30 cellular contexts compared by ENCODE assay signal in the genomic region with DNA sequence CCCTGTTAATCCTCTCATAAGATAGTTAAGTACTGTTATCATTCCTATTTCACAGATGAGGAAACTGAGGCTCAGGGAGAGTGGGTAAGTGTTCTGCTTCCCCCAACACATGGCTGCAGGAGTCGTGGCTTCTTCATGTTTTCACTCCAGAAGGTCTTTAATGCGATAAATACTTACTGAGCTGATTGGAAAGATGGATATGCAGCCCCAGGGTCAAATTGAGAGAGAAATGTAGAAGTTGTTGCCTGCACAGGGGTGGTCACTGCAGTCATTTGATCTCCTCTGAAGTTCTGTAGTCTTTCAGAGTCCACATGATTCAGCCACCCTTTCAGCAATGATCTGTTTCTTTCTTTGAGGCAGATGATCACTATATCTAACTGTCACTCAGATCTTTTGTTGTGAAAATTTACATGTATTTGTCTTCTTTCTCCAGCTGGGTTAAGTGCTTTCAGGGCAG. TPM values are rescaled to one million over a fixed set of nuclear protein-coding genes. Genes with fewer than 3 reads are reported as not detected.
DNase-seq lines count a peak whose midpoint lies in the region; ATAC-seq, FAIRE-seq and TF ChIP-seq lines count a peak whose summit lies in the region.
"Had no signal": no experiment of that assay in that cellular context is flagged by ENCODE, and none has a peak within 500 bp of the region (broad histone marks: within the 10 kb centered on the region; RNA-seq: fewer than 3 reads in every experiment).

No MANE protein-coding gene starts in this region.

- ATAC-seq in right cardiac atrium (no peak), GM19455 (IDR thresholded peaks at IDR 0.05; ENCODE audit: unreplicated experiment) (no peak), GM18873 (IDR thresholded peaks at IDR 0.05; ENCODE audit: low FRiP score, unreplicated experiment) (no peak)
- ATAC-seq in effector memory CD8-positive, alpha-beta T cell (replicated peaks), result no peak
- ATAC-seq: A549, left cardiac atrium had no signal

- no peak for TF ChIP-seq POLR2A in suprapubic skin (IDR thresholded peaks at IDR 0.05)

- peaks cover 62% of the 10 kb centered on the region for H3K36me3 Mint-ChIP-seq in effector memory CD8-positive, alpha-beta T cell (ENCODE audit: insufficient read depth)
- peaks cover 60% of the 10 kb centered on the region for H3K36me3 Mint-ChIP-seq in nephron (ENCODE audit: low read depth)

- H3K36me3 ChIP-seq in left ventricle myocardium inferior (peaks cover 35% of the 10 kb centered on the region), kidney (ENCODE audit: control insufficient read depth in 1 of 2, insufficient read depth in 2 of 2, low read length in 2 of 2) (peaks cover 16 to 32% of the 10 kb centered on the region in 2 donors), suprapubic skin (peaks cover 21% of the 10 kb centered on the region)

- intact Hi-C loops in left ventricle myocardium inferior (cut with micrococcal nuclease) (no loop called here), right cardiac atrium (cut with DNase I) (no loop called here), kidney (cut with DNase I) (no loop called here)

- H3K4me3 Mint-ChIP-seq in effector memory CD8-positive, alpha-beta T cell, result no peak overlapping the region
- H3K4me3 Mint-ChIP-seq in nephron, result no peak overlapping the region
- H3K4me3 Mint-ChIP-seq: activated B cell treated with CpG ODN at 0.5 μM for 24 hours; CD4-positive, alpha-beta T cell; endodermal cell; neural crest cell had no signal

- H3K9ac ChIP-seq in kidney (ENCODE audit: low read length in 2 of 2), result no peak overlapping the region
- H3K9ac ChIP-seq: GM23248 had no signal

- peaks cover 19 to 23% of the 10 kb centered on the region in 2 donors for H3K4me1 Mint-ChIP-seq in effector memory CD8-positive, alpha-beta T cell (ENCODE audit: low read depth in 2 of 2)
- H3K4me1 Mint-ChIP-seq in nephron, result peaks cover 67% of the 10 kb centered on the region

- TF ChIP-seq CTCF in left ventricle myocardium inferior (IDR thresholded peaks at IDR 0.05; ENCODE audit: borderline replicate concordance) (no peak), nephron (IDR thresholded peaks at IDR 0.05; ENCODE audit: unreplicated experiment in 3 of 3) (no peak), kidney (IDR thresholded peaks at IDR 0.05; ENCODE audit: borderline replicate concordance, extremely low read depth, insufficient read depth) (no peak), suprapubic skin (IDR thresholded peaks at IDR 0.05) (no peak)

- H3K27me3 Mint-ChIP-seq in effector memory CD8-positive, alpha-beta T cell, result no peaks in the 10 kb centered on the region
- no peaks in the 10 kb centered on the region for H3K27me3 Mint-ChIP-seq in nephron (ENCODE audit: low read depth)
- H3K27me3 Mint-ChIP-seq: activated B cell treated with CpG ODN at 0.5 μM for 24 hours; CD4-positive, alpha-beta T cell had no signal

- H3K4me3 ChIP-seq in left ventricle myocardium inferior (no peak overlapping the region), right cardiac atrium (ENCODE audit: low read length) (no peak overlapping the region), kidney (ENCODE audit: low read length in 2 of 2) (no peak overlapping the region), suprapubic skin (no peak overlapping the region)
- H3K4me3 ChIP-seq: A549, GM23248, pancreas, upper lobe of left lung had no signal

- peak overlapping the region; percentile 51 for H3K27ac ChIP-seq in left ventricle myocardium inferior (replicated peaks)
- H3K27ac ChIP-seq in right cardiac atrium (ENCODE audit: low read length), result no peak overlapping the region
- no peak overlapping the region for H3K27ac ChIP-seq in kidney (ENCODE audit: low read depth in 2 of 2, low read length in 2 of 2)
- no peak overlapping the region for H3K27ac ChIP-seq in suprapubic skin
- H3K27ac ChIP-seq: A549, foreskin keratinocyte, GM23248 had no signal

- 93% methylated on average over 2 of the region's 2 CpGs for WGBS in right cardiac atrium
- WGBS in suprapubic skin, result 85% methylated on average over 2 of the region's 2 CpGs

- H3K9me3 ChIP-seq in left ventricle myocardium inferior (replicated peaks), result no peaks in the 10 kb centered on the region
- no peaks in the 10 kb centered on the region for H3K9me3 ChIP-seq in right cardiac atrium (ENCODE audit: control insufficient read depth, low read length)
- H3K9me3 ChIP-seq in kidney (ENCODE audit: control insufficient read depth in 1 of 2, low read length in 2 of 2), result no peaks in the 10 kb centered on the region
- H3K9me3 ChIP-seq in suprapubic skin, result no peaks in the 10 kb centered on the region
- H3K9me3 ChIP-seq: A549, pancreas, upper lobe of left lung had no signal

- no peak for TF ChIP-seq EP300 in suprapubic skin (IDR thresholded peaks at IDR 0.05)

- no peaks in the 10 kb centered on the region for H3K27me3 ChIP-seq in left ventricle myocardium inferior (ENCODE audit: low read depth)
- no peaks in the 10 kb centered on the region for H3K27me3 ChIP-seq in right cardiac atrium (ENCODE audit: control insufficient read depth, insufficient read depth)
- no peaks in the 10 kb centered on the region for H3K27me3 ChIP-seq in suprapubic skin
- H3K27me3 ChIP-seq: foreskin keratinocyte, pancreas, upper lobe of left lung had no signal

- DNase-seq in left ventricle myocardium inferior (no peak), right cardiac atrium (no peak), kidney (no peak), suprapubic skin (ENCODE audit: low spot score in 2 of 2) (no peak)
- no peak for DNase-seq in effector memory CD8-positive, alpha-beta T cell
- DNase-seq: activated B cell treated with CpG ODN at 0.5 μM for 24 hours; activated CD4-positive, alpha-beta T cell treated with anti-CD3 and anti-CD28 coated beads, Interleukin-2, amount 50 U/mL, for 1 hour; activated gamma-delta T cell; activated T-cell treated with anti-CD3 and anti-CD28 coated beads, Interleukin-2, amount 50 U/mL, for 1 hour; caudate nucleus; CD4-positive, alpha-beta T cell; endodermal cell; foreskin keratinocyte; GM23248; left cardiac atrium; mammary epithelial cell; NCI-H1092; NCI-H1930; NCI-H526; NK-92 treated with Interleukin-12 subunit alpha and Interleukin-12 subunit beta, amount 100 ng/mL, for 24 hours; pancreas; retina; stimulated activated CD8-positive, alpha-beta memory T cell treated with anti-CD3 and anti-CD28 coated beads, Interleukin-4, amount 100 ng/mL, for 48 hours; upper lobe of left lung had no signal

- no peak for FAIRE-seq in kidney (lab: Jason Lieb, UNC)
- FAIRE-seq: A549, astrocyte, pancreas had no signal

- H3K4me1 ChIP-seq in left ventricle myocardium inferior (peaks cover 72% of the 10 kb centered on the region), right cardiac atrium (ENCODE audit: control insufficient read depth, insufficient read depth, low read length) (peaks cover 3% of the 10 kb centered on the region), kidney (ENCODE audit: control insufficient read depth in 1 of 2, insufficient read depth in 1 of 2, low read depth in 1 of 2, low read length in 2 of 2) (no peaks in the 10 kb centered on the region), suprapubic skin (peaks cover 44% of the 10 kb centered on the region)

- H3K9me3 Mint-ChIP-seq in effector memory CD8-positive, alpha-beta T cell, result no peaks in the 10 kb centered on the region
- H3K9me3 Mint-ChIP-seq in nephron, result no peaks in the 10 kb centered on the region
- H3K9me3 Mint-ChIP-seq: activated B cell treated with CpG ODN at 0.5 μM for 24 hours; CD4-positive, alpha-beta T cell; endodermal cell; neural crest cell had no signal

- peak overlapping the region; percentile 42 for H3K27ac Mint-ChIP-seq in effector memory CD8-positive, alpha-beta T cell
- H3K27ac Mint-ChIP-seq in nephron, result peak overlapping the region; percentile 56 to 84 (median 62)
- H3K27ac Mint-ChIP-seq: activated B cell treated with CpG ODN at 0.5 μM for 24 hours; CD4-positive, alpha-beta T cell had no signal

RNA-seq across cellular contexts. Expression of gene CRCP, which starts 29.3 kb away (rescaled TPM):
- total RNA-seq in left ventricle myocardium inferior, result 23.2 TPM
- total RNA-seq in right cardiac atrium, result 10 to 100 TPM; 28.3 to 31.5 (median 28.9) TPM
- polyA plus RNA-seq in right cardiac atrium, result 18.7 TPM
- 35.8 TPM for total RNA-seq in kidney
- 16.8 TPM for polyA plus RNA-seq in kidney (ENCODE audit: insufficient read depth, low read depth, low replicate concordance)
- 10 to 100 TPM; 33.8 to 67.2 (median 42.8) TPM for total RNA-seq in suprapubic skin
